13 cellular contexts compared by ENCODE assay signal in the genomic region with DNA sequence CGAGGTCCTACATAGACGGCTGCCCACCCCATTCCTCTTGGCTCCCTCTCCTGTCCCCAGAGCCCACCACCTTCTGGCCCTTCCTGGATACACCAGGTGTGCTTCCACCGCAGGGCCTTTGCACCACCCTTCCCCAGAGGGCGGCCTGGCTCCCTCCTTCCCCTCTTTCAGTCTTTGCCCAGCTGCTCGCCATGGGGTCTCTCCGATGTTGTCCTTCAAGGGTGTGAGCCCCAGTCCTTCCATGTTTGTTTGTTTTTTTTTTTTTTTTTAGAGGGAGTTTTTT. TPM values are rescaled to one million over a fixed set of nuclear protein-coding genes. Genes with fewer than 3 reads are reported as not detected.
DNase-seq lines count a peak whose midpoint lies in the region; ATAC-seq, FAIRE-seq and TF ChIP-seq lines count a peak whose summit lies in the region.
"Had no signal": no experiment of that assay in that cellular context is flagged by ENCODE, and none has a peak within 500 bp of the region (broad histone marks: within the 10 kb centered on the region; RNA-seq: fewer than 3 reads in every experiment).

No MANE protein-coding gene starts in this region.

- TF ChIP-seq CTCF in GM12865 (IDR thresholded peaks at IDR 0.05; ENCODE audit: insufficient read depth, low read depth, low read length, missing control alignments) (no peak), astrocyte (IDR thresholded peaks at IDR 0.05; ENCODE audit: insufficient read depth, low read depth, low read length) (no peak), glutamatergic neuron (IDR thresholded peaks at IDR 0.05; ENCODE audit: partially characterized antibody, unreplicated experiment) (no peak)

- H3K4me3 ChIP-seq in ACC112 (ENCODE audit: low read depth, low read length), result peak overlapping the region; percentile 100
- H3K4me3 ChIP-seq in GM12865 (ENCODE audit: low read depth, low read length), result peak overlapping the region; percentile 98
- no peak overlapping the region for H3K4me3 ChIP-seq in astrocyte (ENCODE audit: insufficient read depth, low read depth, low read length)
- peak overlapping the region; percentile 75 for H3K4me3 ChIP-seq in naive thymus-derived CD4-positive, alpha-beta T cell (ENCODE audit: low read length)

- no peak for ATAC-seq in naive thymus-derived CD4-positive, alpha-beta T cell
- ATAC-seq in GM19328 (IDR thresholded peaks at IDR 0.05; ENCODE audit: unreplicated experiment), result no peak
- no peak for ATAC-seq in HG03432 (IDR thresholded peaks at IDR 0.05; ENCODE audit: unreplicated experiment)

- H3K4me2 ChIP-seq in astrocyte (ENCODE audit: low read length), result no peak overlapping the region

- H3K4me1 Mint-ChIP-seq in astrocyte (ENCODE audit: low read depth, unreplicated experiment), result peaks cover 34% of the 10 kb centered on the region
- H3K4me1 Mint-ChIP-seq in naive thymus-derived CD4-positive, alpha-beta T cell, result peaks cover 30 to 49% (median 38%) of the 10 kb centered on the region in 7 donors
- H3K4me1 Mint-ChIP-seq in glutamatergic neuron (ENCODE audit: low read depth, unreplicated experiment), result peaks cover 13% of the 10 kb centered on the region

- CTCF ChIA-PET in naive thymus-derived CD4-positive, alpha-beta T cell (lab: Charles Lee), result no interaction called here

- no peak overlapping the region for H3K27ac Mint-ChIP-seq in astrocyte (ENCODE audit: unreplicated experiment)
- peak overlapping the region; percentile 89 to 98 (median 94) for H3K27ac Mint-ChIP-seq in naive thymus-derived CD4-positive, alpha-beta T cell
- H3K27ac Mint-ChIP-seq in glutamatergic neuron (ENCODE audit: unreplicated experiment), result no peak overlapping the region

- peaks cover 34% of the 10 kb centered on the region for H3K36me3 ChIP-seq in ACC112 (ENCODE audit: insufficient read depth, low read length)
- H3K36me3 ChIP-seq in astrocyte (ENCODE audit: insufficient read depth, low read length), result no peaks in the 10 kb centered on the region
- H3K36me3 ChIP-seq in naive thymus-derived CD4-positive, alpha-beta T cell (ENCODE audit: control insufficient read depth in 2 of 3, insufficient read depth in 3 of 3, low read length in 3 of 3), result peaks cover 12 to 20% (median 14%) of the 10 kb centered on the region in 3 experiments
- H3K36me3 ChIP-seq: ovary had no signal

- peaks cover 13% of the 10 kb centered on the region for H3K36me3 Mint-ChIP-seq in astrocyte (ENCODE audit: low read depth, unreplicated experiment)
- peaks cover 0 to 29% (median 5%) of the 10 kb centered on the region in 5 donors for H3K36me3 Mint-ChIP-seq in naive thymus-derived CD4-positive, alpha-beta T cell
- no peaks in the 10 kb centered on the region for H3K36me3 Mint-ChIP-seq in glutamatergic neuron (ENCODE audit: unreplicated experiment)

- DNase-seq in GM12865 (ENCODE audit: low read depth) (no peak), astrocyte (ENCODE audit: low read depth) (no peak), glutamatergic neuron (no peak), SKM-1 (lab: John Stamatoyannopoulos, UW; ENCODE audit: unreplicated experiment) (no peak)
- DNase-seq in naive thymus-derived CD4-positive, alpha-beta T cell, result no peak
- DNase-seq: NCI-H1436 treated with DMSO at 0.1 percent for 48 hours, NCI-H82, ovary had no signal

- H3K9me3 Mint-ChIP-seq in astrocyte (ENCODE audit: unreplicated experiment) (no peaks in the 10 kb centered on the region), glutamatergic neuron (ENCODE audit: unreplicated experiment) (peaks cover 5% of the 10 kb centered on the region)
- no peaks in the 10 kb centered on the region for H3K9me3 Mint-ChIP-seq in naive thymus-derived CD4-positive, alpha-beta T cell

- H3K27me3 ChIP-seq in ACC112 (ENCODE audit: insufficient read depth, low read length), result no peaks in the 10 kb centered on the region
- H3K27me3 ChIP-seq in astrocyte (ENCODE audit: insufficient read depth, low read length), result no peaks in the 10 kb centered on the region
- H3K27me3 ChIP-seq in naive thymus-derived CD4-positive, alpha-beta T cell (ENCODE audit: control insufficient read depth in 2 of 2, insufficient read depth in 2 of 2, low read length in 2 of 2), result no peaks in the 10 kb centered on the region
- H3K27me3 ChIP-seq: ovary had no signal

- H3K27ac ChIP-seq in ACC112 (ENCODE audit: low read depth, low read length) (no peak overlapping the region), astrocyte (ENCODE audit: low read depth, low read length) (no peak overlapping the region)
- H3K27ac ChIP-seq in naive thymus-derived CD4-positive, alpha-beta T cell (ENCODE audit: low read depth, low read length), result peak overlapping the region; percentile 93
- H3K27ac ChIP-seq: C4-2B, ovary had no signal

- no peak overlapping the region for H3K9ac ChIP-seq in astrocyte (ENCODE audit: low read length)

- peaks cover 26% of the 10 kb centered on the region for H4K20me1 ChIP-seq in astrocyte (ENCODE audit: insufficient read depth, low read length)

- intact Hi-C loops in naive thymus-derived CD4-positive, alpha-beta T cell (cut with micrococcal nuclease), result loop anchor here (5.0 to 10.0 kb wide), 4 partner anchors 38 to 1663 kb away; partner anchors contain the start of genes CEP131 (in 1 of the 2), FAAP100 (in 1 of the 2) and MAFG (in 1 of the 2)

- H3K4me3 Mint-ChIP-seq in astrocyte (ENCODE audit: unreplicated experiment) (peak overlapping the region; percentile 81), glutamatergic neuron (ENCODE audit: unreplicated experiment) (no peak overlapping the region)
- H3K4me3 Mint-ChIP-seq in naive thymus-derived CD4-positive, alpha-beta T cell, result peak overlapping the region; percentile 77 to 99 (median 96)

- FAIRE-seq in astrocyte (lab: Jason Lieb, UNC), result no peak
- FAIRE-seq: endothelial cell of umbilical vein had no signal

- H2AFZ ChIP-seq in ACC112 (ENCODE audit: low read length, unreplicated experiment), result no peak overlapping the region
- H2AFZ ChIP-seq in astrocyte (ENCODE audit: low read depth, low read length), result no peak overlapping the region

- H3K27me3 Mint-ChIP-seq in astrocyte (ENCODE audit: low read depth, unreplicated experiment) (no peaks in the 10 kb centered on the region), glutamatergic neuron (ENCODE audit: unreplicated experiment) (peaks cover 4% of the 10 kb centered on the region)
- H3K27me3 Mint-ChIP-seq in naive thymus-derived CD4-positive, alpha-beta T cell, result peaks cover 0 to under 1% (median 0%) of the 10 kb centered on the region in 5 donors

- POLR2A ChIA-PET in naive thymus-derived CD4-positive, alpha-beta T cell (lab: Charles Lee), result interaction anchor here (0.7 to 3.3 kb wide), 6 partner anchors 8 to 36 kb away, joined by 3 to 11 read pairs (median 4); no protein-coding TSS in a partner anchor

- H3K4me1 ChIP-seq in ACC112 (ENCODE audit: control insufficient read depth, insufficient read depth, low read length, unreplicated experiment) (peaks cover 32% of the 10 kb centered on the region), astrocyte (ENCODE audit: insufficient read depth, low read length) (peaks cover 9% of the 10 kb centered on the region)
- H3K4me1 ChIP-seq in naive thymus-derived CD4-positive, alpha-beta T cell (ENCODE audit: control insufficient read depth in 2 of 2, insufficient read depth in 2 of 2, low read length in 2 of 2), result peaks cover 49 to 57% of the 10 kb centered on the region in 2 donors

- H3K79me2 ChIP-seq in ACC112 (ENCODE audit: control insufficient read depth, insufficient read depth, low read length, unreplicated experiment) (peaks cover 85% of the 10 kb centered on the region), astrocyte (ENCODE audit: insufficient read depth, low read length) (peaks cover 6% of the 10 kb centered on the region)

- no peaks in the 10 kb centered on the region for H3K9me3 ChIP-seq in astrocyte (ENCODE audit: insufficient read depth, low read depth, low read length)
- no peaks in the 10 kb centered on the region for H3K9me3 ChIP-seq in naive thymus-derived CD4-positive, alpha-beta T cell (ENCODE audit: control insufficient read depth in 2 of 3, low read length in 3 of 3)
- H3K9me3 ChIP-seq: ovary had no signal

RNA-seq across cellular contexts. Expression of gene RNF213, which starts 4.1 kb away (rescaled TPM):
- total RNA-seq in astrocyte (120 and 129 TPM in 2 replicates), glutamatergic neuron (ENCODE audit: unreplicated experiment) (34.7 TPM)
- 100 to 1,000 TPM; 317 to 775 (median 426) TPM for total RNA-seq in naive thymus-derived CD4-positive, alpha-beta T cell
- 10 to 100 TPM; 33.3 to 49.6 TPM for polyA plus RNA-seq in naive thymus-derived CD4-positive, alpha-beta T cell

RNA-seq across cellular contexts. Expression of gene SLC26A11, which starts 44.5 kb away (rescaled TPM):
- 15.3 and 16.1 TPM in 2 replicates for total RNA-seq in astrocyte
- total RNA-seq in naive thymus-derived CD4-positive, alpha-beta T cell, result 10 to 100 TPM in 4 of 5 experiments, 1 to 10 TPM in 1; 7.9 to 87.5 (median 67.5) TPM
- polyA plus RNA-seq in naive thymus-derived CD4-positive, alpha-beta T cell, result 1 to 10 TPM; 3.7 to 7.3 TPM
- total RNA-seq in glutamatergic neuron (ENCODE audit: unreplicated experiment), result 15.9 TPM

RNA-seq across cellular contexts. Expression of gene SGSH, which starts 44.6 kb away (rescaled TPM):
- 24.0 and 26.0 TPM in 2 replicates for total RNA-seq in astrocyte
- 100 to 1,000 TPM in 4 of 5 experiments, 10 to 100 TPM in 1; 32.8 to 181 (median 147) TPM for total RNA-seq in naive thymus-derived CD4-positive, alpha-beta T cell
- 10 to 100 TPM; 31.1 to 55.2 TPM for polyA plus RNA-seq in naive thymus-derived CD4-positive, alpha-beta T cell
- 17.3 TPM for total RNA-seq in glutamatergic neuron (ENCODE audit: unreplicated experiment)

Comparison
In these comparisons a context has a peak if more than half of its experiments do, and no peak if none do; other contexts are left out.
1. H3K27ac Mint-ChIP-seq: peak in naive thymus-derived CD4-positive, alpha-beta T cell (9 of 9); none in astrocyte (single experiment) and glutamatergic neuron (single experiment).